ENCODE assay signal across 4 cellular contexts in the genomic region with DNA sequence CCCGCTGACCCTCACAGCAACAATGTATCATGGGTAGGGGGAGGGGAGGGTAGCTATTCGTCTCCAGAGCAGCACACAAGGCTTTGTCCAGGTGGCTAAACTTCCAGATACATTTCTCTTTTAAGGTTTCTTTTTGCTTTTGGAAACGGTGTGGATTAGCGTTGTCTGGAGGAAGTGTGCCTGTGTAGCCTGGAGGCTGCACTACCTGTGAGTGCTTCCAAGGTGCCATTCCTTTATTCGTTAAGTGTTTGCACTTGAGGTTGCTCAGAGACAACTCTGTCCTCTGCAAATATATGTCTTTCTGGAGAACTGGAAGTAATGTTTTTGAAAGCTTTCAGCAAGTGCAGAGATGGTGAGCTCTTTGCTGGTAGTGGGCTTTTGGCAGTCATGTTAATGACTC. TPM values are rescaled to one million over a fixed set of nuclear protein-coding genes. Genes with fewer than 3 reads are reported as not detected.
"Had no signal": no experiment of that assay in that cellular context is flagged by ENCODE, and none has a peak within 500 bp of the region (broad histone marks: within the 10 kb centered on the region; RNA-seq: fewer than 3 reads in every experiment).

No MANE protein-coding gene starts in this region.

RNA-seq across cellular contexts. Expression of a gene that starts 53.1 kb away (rescaled TPM):
- total RNA-seq: LHCN-M2, M059J, MCF 10A, NCI-H460 had no signal
